In genomic region chr2:232873909-232874641, GRCh38 we compare ENCODE assay signal across 1 cellular context.
TF ChIP-seq lines count a peak whose summit lies in the region.

No MANE protein-coding gene starts in this region.

TF ChIP-seq in K562, 482 proteins besides CTCF, POLR2A, EP300 and RAD21 (continued from another document):
- 0 out of 2 replicates have a peak, but pooled peaks have one; percentile 25 for TF ChIP-seq SPI1 (IDR thresholded peaks at IDR 0.05; ENCODE audit: borderline replicate concordance, low read depth, low read length)
TF ChIP-seq in K562: peak in this region for 1.
